Comparison of ENCODE assay signal across 17 cellular contexts in the genomic region with DNA sequence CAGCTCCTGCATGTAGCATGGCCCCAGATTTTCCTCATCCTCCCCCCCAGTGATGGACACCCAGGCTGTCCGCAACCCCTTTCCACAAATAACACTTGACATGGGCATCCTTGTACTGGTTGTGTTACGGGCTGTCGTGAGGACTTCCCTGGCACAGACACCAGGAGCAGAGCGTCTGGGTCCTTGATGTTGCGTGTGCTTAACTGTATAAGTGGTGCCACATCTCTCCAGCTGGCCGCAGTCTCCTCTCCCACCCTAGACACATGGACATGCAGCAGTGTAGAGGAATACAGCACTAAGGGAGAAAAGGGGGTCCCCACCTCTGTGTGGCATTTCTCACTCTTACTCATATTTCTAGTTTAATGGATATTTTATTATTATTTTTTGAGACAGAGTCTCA.
"Had no signal": no experiment of that assay in that cellular context is flagged by ENCODE, and none has a peak within 500 bp of the region (broad histone marks: within the 10 kb centered on the region; RNA-seq: fewer than 3 reads in every experiment).

No MANE protein-coding gene starts in this region.

- H3K9me3 ChIP-seq: gastroesophageal sphincter, heart left ventricle, left lung, lower lobe of right lung, mucosa of descending colon had no signal

- DNase-seq: dermis blood vessel endothelial cell; effector CD4-positive, alpha-beta T cell; effector memory CD4-positive, alpha-beta T cell; foreskin keratinocyte; hypothalamus; left cardiac atrium; left lung; left ventricle myocardium superior; lower lobe of right lung; mesenchymal stem cell; mucosa of descending colon had no signal

- H3K27me3 ChIP-seq: dorsolateral prefrontal cortex, esophagus muscularis mucosa, foreskin keratinocyte, heart left ventricle, hepatocyte, left lung had no signal

- H3K4me3 ChIP-seq: coronary artery, dorsolateral prefrontal cortex, esophagus muscularis mucosa, gastroesophageal sphincter, heart left ventricle, hepatocyte, left lung, lower lobe of right lung, mucosa of descending colon had no signal

- H3K36me3 ChIP-seq: left lung, lower lobe of right lung had no signal

- H3K27ac ChIP-seq: coronary artery, dorsolateral prefrontal cortex, esophagus muscularis mucosa, foreskin keratinocyte, gastroesophageal sphincter, heart left ventricle, hepatocyte, left lung, lower lobe of right lung had no signal

- H3K4me1 ChIP-seq: esophagus muscularis mucosa, gastroesophageal sphincter, heart left ventricle, left lung, lower lobe of right lung had no signal
